In the genomic region with DNA sequence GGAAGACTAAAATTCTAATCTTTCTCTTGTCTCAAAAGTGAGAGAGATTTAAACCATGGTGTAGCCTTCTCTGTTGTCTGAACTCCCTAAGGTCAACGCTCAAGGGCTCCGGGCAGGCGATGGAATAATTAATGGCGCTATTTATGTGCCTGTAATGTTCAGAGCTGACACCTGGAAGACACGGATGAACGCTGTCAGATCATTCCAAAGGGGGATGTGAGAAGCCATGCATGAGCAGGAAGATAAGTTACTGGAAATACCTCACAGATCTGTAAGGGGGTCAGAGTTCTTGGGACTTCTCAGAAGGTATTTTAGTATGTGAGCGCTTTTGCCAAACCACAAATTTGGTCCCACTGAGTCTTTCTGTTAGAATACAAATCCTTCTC, we compare ENCODE assay signal across 32 cellular contexts.
DNase-seq lines count a peak whose midpoint lies in the region; ATAC-seq and TF ChIP-seq lines count a peak whose summit lies in the region.
"Had no signal": no experiment of that assay in that cellular context is flagged by ENCODE, and none has a peak within 500 bp of the region (broad histone marks: within the 10 kb centered on the region; RNA-seq: fewer than 3 reads in every experiment).

No MANE protein-coding gene starts in this region.

- no peak for TF ChIP-seq CTCF in parathyroid adenoma (IDR thresholded peaks at IDR 0.05)
- no peak for TF ChIP-seq CTCF in spleen (IDR thresholded peaks at IDR 0.05 in 8 of 11, conservative IDR thresholded peaks at IDR 0.05 in 3 of 11)

- no peaks in the 10 kb centered on the region for H3K4me1 Mint-ChIP-seq in stimulated activated naive B cell treated with anti-CD40 and anti-IgM and Interleukin-4, amounts not matched to agents 10 μg/mL and 1 μg/mL and 100 μg/mL, for 72 hours
- H3K4me1 Mint-ChIP-seq: activated naive CD8-positive, alpha-beta T cell treated with anti-CD3 and anti-CD28 coated beads, Interleukin-2, amount 50 U/mL, for 24 hours had no signal

- H3K4me1 ChIP-seq in right cardiac atrium (ENCODE audit: control insufficient read depth, insufficient read depth, low read length) = peaks cover 2% of the 10 kb centered on the region
- peaks cover 3% of the 10 kb centered on the region for H3K4me1 ChIP-seq in parathyroid adenoma
- H3K4me1 ChIP-seq in spleen = no peaks in the 10 kb centered on the region
- H3K4me1 ChIP-seq: esophagus muscularis mucosa, foreskin keratinocyte, suprapubic skin had no signal

- H3K79me2 ChIP-seq in parathyroid adenoma = no peaks in the 10 kb centered on the region

- H3K4me2 ChIP-seq in parathyroid adenoma (ENCODE audit: low read length) = no peak overlapping the region

- ATAC-seq in right cardiac atrium (peak; percentile 24 to 38), HG03097 (IDR thresholded peaks at IDR 0.05; ENCODE audit: low FRiP score, unreplicated experiment) (no peak)
- no peak for ATAC-seq in stimulated activated naive B cell treated with anti-CD40 and anti-IgM and Interleukin-4, amounts not matched to agents 10 μg/mL and 1 μg/mL and 100 μg/mL, for 72 hours (replicated peaks)
- ATAC-seq: activated naive CD8-positive, alpha-beta T cell treated with anti-CD3 and anti-CD28 coated beads, Interleukin-2, amount 50 U/mL, for 24 hours; activated T-cell treated with anti-CD3 and anti-CD28 coated beads, Interleukin-2, amount 50 U/mL, for 72 hours; foreskin keratinocyte; HepG2; left colon; Panc1 had no signal

- peaks cover 11 to 12% of the 10 kb centered on the region in 2 donors for H3K36me3 Mint-ChIP-seq in stimulated activated naive B cell treated with anti-CD40 and anti-IgM and Interleukin-4, amounts not matched to agents 10 μg/mL and 1 μg/mL and 100 μg/mL, for 72 hours

- no peak overlapping the region for H3K9ac ChIP-seq in parathyroid adenoma

- H3K36me3 ChIP-seq in parathyroid adenoma (ENCODE audit: control insufficient read depth, insufficient read depth, low read length) = no peaks in the 10 kb centered on the region
- H3K36me3 ChIP-seq in spleen = peaks cover 0 to 21% (median 0%) of the 10 kb centered on the region in 6 donors
- H3K36me3 ChIP-seq: esophagus muscularis mucosa, suprapubic skin had no signal

- H3K27me3 Mint-ChIP-seq in stimulated activated naive B cell treated with anti-CD40 and anti-IgM and Interleukin-4, amounts not matched to agents 10 μg/mL and 1 μg/mL and 100 μg/mL, for 72 hours = peaks cover 0 to 3% of the 10 kb centered on the region in 2 donors
- H3K27me3 Mint-ChIP-seq: activated naive CD8-positive, alpha-beta T cell treated with anti-CD3 and anti-CD28 coated beads, Interleukin-2, amount 50 U/mL, for 24 hours; central memory CD8-positive, alpha-beta T cell; progenitor cell of endocrine pancreas had no signal

- no peak overlapping the region for H3K4me3 Mint-ChIP-seq in stimulated activated naive B cell treated with anti-CD40 and anti-IgM and Interleukin-4, amounts not matched to agents 10 μg/mL and 1 μg/mL and 100 μg/mL, for 72 hours
- H3K4me3 Mint-ChIP-seq: activated naive CD8-positive, alpha-beta T cell treated with anti-CD3 and anti-CD28 coated beads, Interleukin-2, amount 50 U/mL, for 24 hours; activated T-cell treated with anti-CD3 and anti-CD28 coated beads, Interleukin-2, amount 50 U/mL, for 72 hours; central memory CD8-positive, alpha-beta T cell had no signal

- peak overlapping the region; percentile 28 for H3K27ac ChIP-seq in right cardiac atrium (ENCODE audit: low read length)
- H3K27ac ChIP-seq in parathyroid adenoma = no peak overlapping the region
- H3K27ac ChIP-seq in spleen = no peak overlapping the region
- H3K27ac ChIP-seq: esophagus muscularis mucosa, foreskin keratinocyte, suprapubic skin had no signal

- intact Hi-C loops in right cardiac atrium (cut with DNase I) (no loop called here), spleen (cut with DNase I; ENCODE audit: low total_unique reads) (no loop called here)

- H3K9me3 Mint-ChIP-seq in stimulated activated naive B cell treated with anti-CD40 and anti-IgM and Interleukin-4, amounts not matched to agents 10 μg/mL and 1 μg/mL and 100 μg/mL, for 72 hours = peaks cover 3 to 7% of the 10 kb centered on the region in 2 donors

- H3K27me3 ChIP-seq in right cardiac atrium (ENCODE audit: control insufficient read depth, insufficient read depth) = no peaks in the 10 kb centered on the region
- no peaks in the 10 kb centered on the region for H3K27me3 ChIP-seq in parathyroid adenoma (ENCODE audit: control insufficient read depth, insufficient read depth, low read length)
- H3K27me3 ChIP-seq in spleen (replicated peaks in 1 of 7) = no peaks in the 10 kb centered on the region
- H3K27me3 ChIP-seq: esophagus muscularis mucosa, foreskin keratinocyte, suprapubic skin had no signal

- H3K9me3 ChIP-seq in right cardiac atrium (ENCODE audit: control insufficient read depth, low read length) (peaks cover 2% of the 10 kb centered on the region), parathyroid adenoma (ENCODE audit: control insufficient read depth, low read length) (no peaks in the 10 kb centered on the region), spleen (peaks cover 0 to 13% (median 0%) of the 10 kb centered on the region in 8 donors)
- H3K9me3 ChIP-seq: suprapubic skin had no signal

- 54% methylated on average over 7 of the region's 7 CpGs for WGBS in right cardiac atrium
- 82 to 90% (median 82%) methylated on average over 7 of the region's 7 CpGs for WGBS in spleen, 5 donors

- DNase-seq in NCI-H146 treated with DMSO at 0.1 percent for 48 hours (lab: John Stamatoyannopoulos, UW; ENCODE audit: unreplicated experiment) (peak; percentile 30), NCI-H82 treated with DMSO at 0.1 percent for 48 hours (lab: John Stamatoyannopoulos, UW; ENCODE audit: unreplicated experiment) (peak; percentile 83), right cardiac atrium (no peak), spleen (no peak), NCI-H446 (lab: John Stamatoyannopoulos, UW) (no peak)
- no peak for DNase-seq in stimulated activated naive B cell treated with anti-CD40 and anti-IgM and Interleukin-4, amounts not matched to agents 10 μg/mL and 1 μg/mL and 100 μg/mL, for 72 hours
- DNase-seq: activated CD4-positive, alpha-beta T cell treated with anti-CD3 and anti-CD28 coated beads, Interleukin-2, amount 50 U/mL, for 48 hours; activated CD4-positive, CD25-positive, alpha-beta regulatory T cell treated with anti-CD3 and anti-CD28 coated beads, Interleukin-2, amount 50 U/mL, for 72 hours; activated naive CD4-positive, alpha-beta T cell; activated naive CD8-positive, alpha-beta T cell treated with anti-CD3 and anti-CD28 coated beads, Interleukin-2, amount 50 U/mL, for 24 hours; activated T-cell treated with anti-CD3 and anti-CD28 coated beads, Interleukin-2, amount 50 U/mL, for 72 hours; C1 segment of cervical spinal cord; foreskin keratinocyte; GDM1; HCEC 1CT; Karpas-422; left colon; mesenchymal stem cell; NCI-H1436; NCI-H2107; NCI-H510A treated with DMSO at 0.1 percent for 48 hours; SHP77 treated with DMSO at 0.1 percent for 48 hours; stimulated activated naive CD4-positive, alpha-beta T cell; T-helper 2 cell had no signal

- H3K4me3 ChIP-seq in right cardiac atrium (ENCODE audit: low read length) (no peak overlapping the region), parathyroid adenoma (ENCODE audit: low read depth, low read length) (no peak overlapping the region), spleen (no peak overlapping the region)
- H3K4me3 ChIP-seq: esophagus muscularis mucosa, suprapubic skin had no signal

- peak overlapping the region; percentile 58 for H2AFZ ChIP-seq in parathyroid adenoma

- H3K27ac Mint-ChIP-seq in stimulated activated naive B cell treated with anti-CD40 and anti-IgM and Interleukin-4, amounts not matched to agents 10 μg/mL and 1 μg/mL and 100 μg/mL, for 72 hours = no peak overlapping the region
- H3K27ac Mint-ChIP-seq: activated naive CD8-positive, alpha-beta T cell treated with anti-CD3 and anti-CD28 coated beads, Interleukin-2, amount 50 U/mL, for 24 hours; activated T-cell treated with anti-CD3 and anti-CD28 coated beads, Interleukin-2, amount 50 U/mL, for 72 hours; progenitor cell of endocrine pancreas had no signal

- TF ChIP-seq POLR2A in spleen (IDR thresholded peaks at IDR 0.05) = no peak

Comparison
In these comparisons a context has a peak if more than half of its experiments do, and no peak if none do; other contexts are left out.
1. DNase-seq: peak in NCI-H146 treated with DMSO at 0.1 percent for 48 hours (single experiment) and NCI-H82 treated with DMSO at 0.1 percent for 48 hours (single experiment); none in right cardiac atrium (0 of 3), stimulated activated naive B cell treated with anti-CD40 and anti-IgM and Interleukin-4, amounts not matched to agents 10 μg/mL and 1 μg/mL and 100 μg/mL, for 72 hours (single experiment), spleen (single experiment) and NCI-H446 (0 of 2).
2. ATAC-seq: peak in right cardiac atrium (2 of 2); none in stimulated activated naive B cell treated with anti-CD40 and anti-IgM and Interleukin-4, amounts not matched to agents 10 μg/mL and 1 μg/mL and 100 μg/mL, for 72 hours (0 of 2) and HG03097 (single experiment).